ENCODE assay signal across 10 cellular contexts in the genomic region with DNA sequence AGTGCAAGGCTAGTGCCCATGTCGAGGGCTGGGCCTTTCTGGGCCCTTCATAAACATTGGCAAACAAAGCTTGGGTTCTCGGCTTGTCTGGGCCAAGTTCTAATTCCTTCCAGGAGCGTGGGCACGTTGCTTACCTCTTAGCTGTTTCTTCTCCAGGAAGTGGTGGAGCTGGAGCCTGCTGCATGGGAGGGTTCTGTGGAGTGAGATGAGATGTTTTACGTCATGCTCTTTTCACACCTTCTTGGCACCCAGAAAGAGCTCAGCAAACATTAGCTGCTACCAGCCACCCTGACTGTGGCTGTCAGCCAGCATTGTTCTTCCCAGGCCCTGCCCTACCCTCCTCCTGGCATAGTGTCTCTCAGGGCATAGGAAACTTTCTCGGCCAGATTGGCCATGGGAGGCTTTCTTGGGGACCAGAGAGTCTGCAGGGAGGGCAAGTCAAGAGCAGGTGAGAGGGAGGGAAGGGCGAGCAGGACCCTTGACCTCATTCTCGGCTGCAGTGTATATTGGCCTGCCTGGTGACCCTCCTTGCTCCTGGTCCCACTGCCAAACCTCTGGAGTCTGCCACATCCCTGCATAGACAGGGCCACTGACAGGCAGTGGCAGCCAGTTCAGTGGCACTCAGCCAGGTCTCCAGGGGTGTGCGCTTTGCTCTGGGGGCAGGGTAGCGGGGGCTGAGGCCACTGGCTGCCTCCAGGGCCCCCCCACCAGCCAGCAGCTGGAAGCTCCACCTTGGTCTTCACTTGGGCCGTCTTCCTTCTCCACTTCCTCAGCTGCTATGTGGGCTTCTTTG.
DNase-seq lines count a peak whose midpoint lies in the region; ATAC-seq, FAIRE-seq and TF ChIP-seq lines count a peak whose summit lies in the region.
"Had no signal": no experiment of that assay in that cellular context is flagged by ENCODE, and none has a peak within 500 bp of the region (broad histone marks: within the 10 kb centered on the region; RNA-seq: fewer than 3 reads in every experiment).

No MANE protein-coding gene starts in this region.

- TF ChIP-seq POLR2A in body of pancreas (IDR thresholded peaks at IDR 0.05): no peak

- no peak for TF ChIP-seq CTCF in body of pancreas (IDR thresholded peaks at IDR 0.05)

- peak; percentile 9 for FAIRE-seq in urothelium cell line (lab: Jason Lieb, UNC)

- H3K4me1 ChIP-seq in body of pancreas: peaks cover 33% of the 10 kb centered on the region

- H3K9me3 ChIP-seq in body of pancreas: no peaks in the 10 kb centered on the region

- intact Hi-C loops in Right ventricle myocardium inferior (cut with DNase I): no loop called here
- intact Hi-C loops in cardiac septum (cut with DNase I): no loop called here
- intact Hi-C loops in body of pancreas (cut with DNase I): no loop called here
- intact Hi-C loops in left colon (cut with DNase I, micrococcal nuclease): no loop called here

- no peak overlapping the region for H3K4me3 ChIP-seq in body of pancreas

- ATAC-seq in Right ventricle myocardium inferior: peak; percentile 29
- peak; percentile 87 for ATAC-seq in body of pancreas
- ATAC-seq in left colon: peak; percentile 85
- no peak for ATAC-seq in GM19463 (IDR thresholded peaks at IDR 0.05; ENCODE audit: unreplicated experiment)

- DNase-seq in Right ventricle myocardium inferior (ENCODE audit: missing footprints) (no peak), cardiac septum (ENCODE audit: low spot score) (no peak), body of pancreas (peak; percentile 78 to 92 (median 90)), left colon (peak; percentile 74 to 89), urothelium cell line (ENCODE audit: low spot score) (peak; percentile 64), KG1 (lab: John Stamatoyannopoulos, UW) (no peak)
- no peak for DNase-seq in effector CD4-positive, alpha-beta T cell
- DNase-seq: COR-L47 had no signal

- H3K36me3 ChIP-seq in body of pancreas (replicated peaks in 1 of 2; ENCODE audit: insufficient read depth in 1 of 2, low read depth in 2 of 2): peaks cover 0 to 8% of the 10 kb centered on the region in 2 donors

- peak overlapping the region; percentile 65 to 79 (median 74) for H3K27ac ChIP-seq in body of pancreas
- H3K27ac ChIP-seq: HL-60 had no signal

- WGBS in body of pancreas, 2 donors: 25% methylated on average over 7 to 11 of the region's 11 CpGs

- no peaks in the 10 kb centered on the region for H3K27me3 ChIP-seq in body of pancreas

Comparison
In these comparisons a context has a peak if more than half of its experiments do, and no peak if none do; other contexts are left out.
1. DNase-seq: peak in body of pancreas (4 of 4), left colon (2 of 2) and urothelium cell line (single experiment); none in Right ventricle myocardium inferior (single experiment), cardiac septum (single experiment), effector CD4-positive, alpha-beta T cell (single experiment) and KG1 (single experiment).